In the genomic region with DNA sequence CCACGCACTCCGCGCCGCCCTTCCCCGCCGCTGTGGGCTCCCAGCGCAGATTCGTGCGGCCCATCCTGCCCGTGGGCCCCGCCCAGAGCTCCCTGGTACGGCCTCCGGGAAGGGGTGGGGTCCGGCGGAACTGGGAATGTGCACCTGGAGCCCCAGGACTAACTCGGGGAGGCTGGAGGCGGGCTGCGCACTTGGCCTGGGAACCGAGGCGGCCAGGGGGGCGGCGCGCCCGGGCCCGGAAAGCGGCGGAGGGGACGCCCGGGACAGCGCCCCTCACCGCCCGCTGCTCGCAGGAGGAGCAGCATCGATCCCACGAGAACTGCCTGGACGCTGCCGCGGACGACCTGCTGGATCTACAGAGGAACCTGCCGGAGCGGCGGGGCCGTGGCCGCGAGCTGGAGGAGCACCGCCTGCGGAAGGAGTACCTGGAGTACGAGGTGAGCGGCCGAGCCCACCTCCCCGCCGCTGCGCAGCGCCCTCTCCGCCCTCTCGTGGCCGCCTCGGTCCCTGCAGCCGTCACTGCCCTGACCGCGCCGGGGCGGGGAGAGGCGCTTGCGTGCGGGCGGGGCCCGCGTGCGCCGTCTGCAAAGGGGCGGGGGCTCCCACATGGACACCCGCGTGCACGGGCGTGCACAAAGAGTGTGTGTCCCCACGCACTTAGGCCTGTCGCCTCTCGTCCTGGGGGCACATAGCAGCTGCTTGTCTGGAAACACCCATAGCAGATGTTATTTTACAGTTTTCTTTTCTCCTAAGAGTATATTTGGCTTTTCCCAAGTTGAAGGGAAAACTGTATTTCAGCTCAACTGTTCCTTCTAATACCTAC, we compare ENCODE assay signal across 8 cellular contexts. TPM values are rescaled to one million over a fixed set of nuclear protein-coding genes. Genes with fewer than 3 reads are reported as not detected.
A peak's percentile ranks its signal among the peaks of the same experiment; 100 is the strongest.
DNase-seq lines count a peak whose midpoint lies in the region; ATAC-seq and TF ChIP-seq lines count a peak whose summit lies in the region.

No MANE protein-coding gene starts in this region.

- H3K9me3 Mint-ChIP-seq in activated CD8-positive, alpha-beta T cell treated with anti-CD3 and anti-CD28 coated beads, Interleukin-2, amount 10 ng/mL, durations not matched to agents 7 days and 5 days (ENCODE audit: insufficient read depth) = no peaks in the 10 kb centered on the region

- POLR2A ChIA-PET in activated CD8-positive, alpha-beta T cell treated with anti-CD3 and anti-CD28 coated beads, Interleukin-2, amount 10 ng/mL, durations not matched to agents 7 days and 5 days (lab: Charles Lee) = interaction anchor here (0.9 to 2.0 kb wide), 4 partner anchors 9 to 41 kb away, joined by 3 to 17 read pairs (median 3); a partner anchor contains a TSS

- peaks cover 55% of the 10 kb centered on the region for H3K36me3 ChIP-seq in lower lobe of right lung

- peak overlapping the region; percentile 87 for H3K27ac ChIP-seq in lower lobe of right lung

- TF ChIP-seq CTCF in GM12872 (IDR thresholded peaks at IDR 0.05; ENCODE audit: insufficient read depth, low read depth, low read length) = peak; percentile 86
- peak; percentile 98 for TF ChIP-seq CTCF in lower lobe of right lung (IDR thresholded peaks at IDR 0.05)

- no peaks in the 10 kb centered on the region for H3K27me3 Mint-ChIP-seq in activated CD8-positive, alpha-beta T cell treated with anti-CD3 and anti-CD28 coated beads, Interleukin-2, amount 10 ng/mL, durations not matched to agents 7 days and 5 days (ENCODE audit: low read depth)

- H3K27ac Mint-ChIP-seq in activated CD8-positive, alpha-beta T cell treated with anti-CD3 and anti-CD28 coated beads, Interleukin-2, amount 10 ng/mL, durations not matched to agents 7 days and 5 days = no peak overlapping the region

- peaks cover 47% of the 10 kb centered on the region for H3K4me1 Mint-ChIP-seq in activated CD8-positive, alpha-beta T cell treated with anti-CD3 and anti-CD28 coated beads, Interleukin-2, amount 10 ng/mL, durations not matched to agents 7 days and 5 days (ENCODE audit: low read depth)

- intact Hi-C loops in lower lobe of right lung (cut with DNase I) = no loop called here

- CTCF ChIA-PET in activated CD8-positive, alpha-beta T cell treated with anti-CD3 and anti-CD28 coated beads, Interleukin-2, amount 10 ng/mL, durations not matched to agents 7 days and 5 days (lab: Charles Lee) = interaction anchor here (0.6 to 20.6 kb wide), 23 partner anchors 10 to 177 kb away, joined by 3 to 325 read pairs (median 4); a partner anchor contains a TSS

- H3K4me1 ChIP-seq in lower lobe of right lung = peaks cover 6% of the 10 kb centered on the region

- peak; percentile 86 for DNase-seq in NCI-H345 (lab: John Stamatoyannopoulos, UW)
- DNase-seq in activated CD8-positive, alpha-beta T cell treated with anti-CD3 and anti-CD28 coated beads, Interleukin-2, amount 10 ng/mL, durations not matched to agents 7 days and 5 days = peak; percentile 78
- peak; percentile 91 for DNase-seq in ecto neural progenitor cell (ENCODE audit: low spot score)
- DNase-seq in lower lobe of right lung = peak; percentile 89
- DNase-seq in stimulated activated CD4-positive, alpha-beta T cell treated with anti-CD3 and anti-CD28 coated beads, TNF-alpha, amount 100 ng/mL, for 1 hour (ENCODE audit: low read depth in 3 of 3, low spot score in 1 of 3) = peak; percentile 19 to 85 (median 43)
- DNase-seq in NOMO-1 treated with DMSO at 0.1 percent for 48 hours (lab: John Stamatoyannopoulos, UW; ENCODE audit: unreplicated experiment) = no peak

- peaks cover 89% of the 10 kb centered on the region for H3K36me3 Mint-ChIP-seq in activated CD8-positive, alpha-beta T cell treated with anti-CD3 and anti-CD28 coated beads, Interleukin-2, amount 10 ng/mL, durations not matched to agents 7 days and 5 days (ENCODE audit: low read depth)

- ATAC-seq in HG02884 (IDR thresholded peaks at IDR 0.05; ENCODE audit: unreplicated experiment) = peak; percentile 57
- peak; percentile 78 for ATAC-seq in activated CD8-positive, alpha-beta T cell treated with anti-CD3 and anti-CD28 coated beads, Interleukin-2, amount 10 ng/mL, durations not matched to agents 7 days and 5 days
- ATAC-seq in lower lobe of right lung = peak; percentile 96

- no peaks in the 10 kb centered on the region for H3K9me3 ChIP-seq in lower lobe of right lung

- H3K27me3 ChIP-seq in lower lobe of right lung (ENCODE audit: low read depth) = no peaks in the 10 kb centered on the region

- no peak overlapping the region for H3K4me3 Mint-ChIP-seq in activated CD8-positive, alpha-beta T cell treated with anti-CD3 and anti-CD28 coated beads, Interleukin-2, amount 10 ng/mL, durations not matched to agents 7 days and 5 days

- H3K4me3 ChIP-seq in lower lobe of right lung = peak overlapping the region; percentile 88

RNA-seq across cellular contexts. Expression of a gene that starts 25.2 kb away (rescaled TPM):
- total RNA-seq in activated CD8-positive, alpha-beta T cell treated with anti-CD3 and anti-CD28 coated beads, Interleukin-2, amount 10 ng/mL, durations not matched to agents 7 days and 5 days = 100 to 1,000 TPM; 394 to 404 TPM
- total RNA-seq in lower lobe of right lung = 43.2 TPM
